ENCODE assay signal across 14 cellular contexts in genomic region chr6:166637001-166637400, GRCh38.
"Had no signal": no experiment of that assay in that cellular context is flagged by ENCODE, and none has a peak within 500 bp of the region (broad histone marks: within the 10 kb centered on the region; RNA-seq: fewer than 3 reads in every experiment).

No MANE protein-coding gene starts in this region.

- H3K4me2 ChIP-seq: neural progenitor cell had no signal

- ATAC-seq: pancreas had no signal

- DNase-seq: activated CD4-positive, alpha-beta T cell treated with anti-CD3 and anti-CD28 coated beads, Interleukin-2, amount 10 ng/mL, durations not matched to agents 7 days and 5 days; activated CD8-positive, alpha-beta memory T cell treated with anti-CD3 and anti-CD28 coated beads for 24 hours; activated naive CD4-positive, alpha-beta T cell; activated T-cell treated with anti-CD3 and anti-CD28 coated beads for 4 hours; cerebellar nuclear complex; erythroblast; kidney glomerular epithelial cell; naive B cell; stimulated activated CD4-positive, alpha-beta T cell treated with anti-CD3 and anti-CD28 coated beads, Interleukin-4, amount 100 ng/mL, for 4 hours; stimulated activated CD8-positive, alpha-beta memory T cell treated with anti-CD3 and anti-CD28 coated beads, Interleukin-4, amount 100 ng/mL, for 48 hours; stimulated activated naive CD4-positive, alpha-beta T cell treated with Interleukin-2 at 50 U/mL for 16 hours had no signal

- H3K4me3 ChIP-seq: neural progenitor cell, pancreas, skin epidermis had no signal

- FAIRE-seq: pancreas had no signal

- H3K27me3 ChIP-seq: neural progenitor cell, pancreas had no signal

- H3K9me3 ChIP-seq: pancreas had no signal

- H3K9ac ChIP-seq: neural progenitor cell had no signal

- H3K36me3 ChIP-seq: neural progenitor cell, pancreas had no signal

- H3K27ac ChIP-seq: neural progenitor cell, pancreas had no signal

- H3K4me1 ChIP-seq: neural progenitor cell, pancreas had no signal

- H2AFZ ChIP-seq: neural progenitor cell had no signal
